Comparison of ENCODE assay signal across 27 cellular contexts in the genomic region with DNA sequence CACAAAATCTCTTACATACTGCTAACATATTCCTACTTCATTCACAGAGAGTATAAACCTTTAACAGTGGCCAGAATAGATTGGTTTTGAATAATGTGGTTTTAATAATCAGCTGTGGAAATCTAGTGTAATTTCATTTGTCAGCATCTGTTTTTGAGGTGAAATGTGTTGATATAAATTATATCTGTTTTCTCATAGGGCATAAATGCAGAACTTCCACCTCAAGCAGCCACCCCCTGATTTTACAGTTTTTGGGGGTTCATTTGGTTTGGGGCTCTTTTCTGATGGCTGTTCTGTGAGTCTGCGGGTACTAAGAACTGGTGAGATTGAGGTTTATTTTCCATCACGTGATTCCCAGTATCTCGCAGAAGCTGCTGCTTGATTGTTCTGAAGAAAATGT. TPM values are rescaled to one million over a fixed set of nuclear protein-coding genes. Genes with fewer than 3 reads are reported as not detected.
DNase-seq lines count a peak whose midpoint lies in the region; ATAC-seq lines count a peak whose summit lies in the region.
"Had no signal": no experiment of that assay in that cellular context is flagged by ENCODE, and none has a peak within 500 bp of the region (broad histone marks: within the 10 kb centered on the region; RNA-seq: fewer than 3 reads in every experiment).

No MANE protein-coding gene starts in this region.

- H3K9me3 Mint-ChIP-seq in activated naive CD8-positive, alpha-beta T cell treated with anti-CD3 and anti-CD28 coated beads, Interleukin-2, amount 50 U/mL, for 24 hours, result no peaks in the 10 kb centered on the region
- no peaks in the 10 kb centered on the region for H3K9me3 Mint-ChIP-seq in activated naive CD8-positive, alpha-beta T cell treated with anti-CD3 and anti-CD28 coated beads for 36 hours
- no peaks in the 10 kb centered on the region for H3K9me3 Mint-ChIP-seq in central memory CD8-positive, alpha-beta T cell
- H3K9me3 Mint-ChIP-seq in stimulated activated effector memory CD8-positive, alpha-beta T cell treated with anti-CD3 and anti-CD28 coated beads, Interleukin-12 subunit alpha, Interleukin-12 subunit beta, amount 100 ng/mL, for 72 hours, result no peaks in the 10 kb centered on the region
- H3K9me3 Mint-ChIP-seq: CD14-positive monocyte, H9 had no signal

- H3K4me1 Mint-ChIP-seq in activated naive CD8-positive, alpha-beta T cell treated with anti-CD3 and anti-CD28 coated beads, Interleukin-2, amount 50 U/mL, for 24 hours, result peaks cover 32% of the 10 kb centered on the region
- peaks cover 6% of the 10 kb centered on the region for H3K4me1 Mint-ChIP-seq in activated naive CD8-positive, alpha-beta T cell treated with anti-CD3 and anti-CD28 coated beads for 36 hours
- peaks cover 12% of the 10 kb centered on the region for H3K4me1 Mint-ChIP-seq in T-helper 17 cell
- peaks cover 19% of the 10 kb centered on the region for H3K4me1 Mint-ChIP-seq in central memory CD8-positive, alpha-beta T cell
- peaks cover 23% of the 10 kb centered on the region for H3K4me1 Mint-ChIP-seq in stimulated activated effector memory CD8-positive, alpha-beta T cell treated with anti-CD3 and anti-CD28 coated beads, Interleukin-12 subunit alpha, Interleukin-12 subunit beta, amount 100 ng/mL, for 72 hours

- ATAC-seq in activated naive CD8-positive, alpha-beta T cell treated with anti-CD3 and anti-CD28 coated beads, Interleukin-2, amount 50 U/mL, for 24 hours, result no peak
- no peak for ATAC-seq in T-helper 17 cell
- peak; percentile 33 for ATAC-seq in central memory CD8-positive, alpha-beta T cell (replicated peaks; ENCODE audit: extremely low read depth, poor library complexity, severe bottlenecking)
- no peak for ATAC-seq in stimulated activated effector memory CD8-positive, alpha-beta T cell treated with anti-CD3 and anti-CD28 coated beads, Interleukin-12 subunit alpha, Interleukin-12 subunit beta, amount 100 ng/mL, for 72 hours
- no peak for ATAC-seq in HG02973 (IDR thresholded peaks at IDR 0.05; ENCODE audit: unreplicated experiment)
- ATAC-seq in HG03159 (IDR thresholded peaks at IDR 0.05; ENCODE audit: unreplicated experiment), result no peak
- ATAC-seq: Right ventricle myocardium inferior had no signal

- H3K36me3 Mint-ChIP-seq in activated naive CD8-positive, alpha-beta T cell treated with anti-CD3 and anti-CD28 coated beads, Interleukin-2, amount 50 U/mL, for 24 hours (ENCODE audit: low read depth), result peaks cover 19% of the 10 kb centered on the region
- H3K36me3 Mint-ChIP-seq in activated naive CD8-positive, alpha-beta T cell treated with anti-CD3 and anti-CD28 coated beads for 36 hours, result no peaks in the 10 kb centered on the region
- peaks cover 4% of the 10 kb centered on the region for H3K36me3 Mint-ChIP-seq in T-helper 17 cell (ENCODE audit: low read depth)
- peaks cover 9% of the 10 kb centered on the region for H3K36me3 Mint-ChIP-seq in central memory CD8-positive, alpha-beta T cell (ENCODE audit: insufficient read depth)
- peaks cover 60% of the 10 kb centered on the region for H3K36me3 Mint-ChIP-seq in stimulated activated effector memory CD8-positive, alpha-beta T cell treated with anti-CD3 and anti-CD28 coated beads, Interleukin-12 subunit alpha, Interleukin-12 subunit beta, amount 100 ng/mL, for 72 hours
- H3K36me3 Mint-ChIP-seq: CD14-positive monocyte had no signal

- no peak for DNase-seq in activated naive CD8-positive, alpha-beta T cell treated with anti-CD3 and anti-CD28 coated beads, Interleukin-2, amount 50 U/mL, for 24 hours
- no peak for DNase-seq in activated naive CD8-positive, alpha-beta T cell treated with anti-CD3 and anti-CD28 coated beads for 36 hours
- no peak for DNase-seq in T-helper 17 cell
- peak in 1 of 2 donors; percentile 26 for DNase-seq in central memory CD8-positive, alpha-beta T cell (ENCODE audit: low spot score in 2 of 2)
- DNase-seq in stimulated activated effector memory CD8-positive, alpha-beta T cell treated with anti-CD3 and anti-CD28 coated beads, Interleukin-12 subunit alpha, Interleukin-12 subunit beta, amount 100 ng/mL, for 72 hours (ENCODE audit: low spot score in 2 of 2), result no peak
- DNase-seq in epidermal melanocyte (ENCODE audit: insufficient read length, low spot score), result no peak
- DNase-seq: 8988T; ACHN; BE2C; COR-L47; DMS53; GM23248; H9; KG1; MG63; NCI-H1105 treated with DMSO at 0.1 percent for 48 hours; NCI-H2029; NCI-H446 treated with DMSO at 0.1 percent for 48 hours; NCI-H526; NCI-H82; NK-92 treated with Interleukin-12 subunit alpha and Interleukin-12 subunit beta, amount 100 ng/mL, for 24 hours; PC-9; SJCRH30 had no signal

- no peaks in the 10 kb centered on the region for H3K27me3 Mint-ChIP-seq in activated naive CD8-positive, alpha-beta T cell treated with anti-CD3 and anti-CD28 coated beads, Interleukin-2, amount 50 U/mL, for 24 hours
- H3K27me3 Mint-ChIP-seq in activated naive CD8-positive, alpha-beta T cell treated with anti-CD3 and anti-CD28 coated beads for 36 hours, result no peaks in the 10 kb centered on the region
- no peaks in the 10 kb centered on the region for H3K27me3 Mint-ChIP-seq in T-helper 17 cell
- no peaks in the 10 kb centered on the region for H3K27me3 Mint-ChIP-seq in central memory CD8-positive, alpha-beta T cell

- no peaks in the 10 kb centered on the region for H3K9me3 ChIP-seq in T-helper 17 cell (ENCODE audit: control insufficient read depth, low read length, poor library complexity, severe bottlenecking)
- H3K9me3 ChIP-seq: BE2C, MG63, SJCRH30 had no signal

- H3K4me3 Mint-ChIP-seq in activated naive CD8-positive, alpha-beta T cell treated with anti-CD3 and anti-CD28 coated beads, Interleukin-2, amount 50 U/mL, for 24 hours, result no peak overlapping the region
- H3K4me3 Mint-ChIP-seq in activated naive CD8-positive, alpha-beta T cell treated with anti-CD3 and anti-CD28 coated beads for 36 hours, result no peak overlapping the region
- no peak overlapping the region for H3K4me3 Mint-ChIP-seq in T-helper 17 cell
- peak overlapping the region; percentile 31 for H3K4me3 Mint-ChIP-seq in central memory CD8-positive, alpha-beta T cell
- H3K4me3 Mint-ChIP-seq in stimulated activated effector memory CD8-positive, alpha-beta T cell treated with anti-CD3 and anti-CD28 coated beads, Interleukin-12 subunit alpha, Interleukin-12 subunit beta, amount 100 ng/mL, for 72 hours, result no peak overlapping the region
- H3K4me3 Mint-ChIP-seq: CD14-positive monocyte, H9 had no signal

- H3K27ac Mint-ChIP-seq in activated naive CD8-positive, alpha-beta T cell treated with anti-CD3 and anti-CD28 coated beads, Interleukin-2, amount 50 U/mL, for 24 hours, result peak overlapping the region; percentile 31
- H3K27ac Mint-ChIP-seq in activated naive CD8-positive, alpha-beta T cell treated with anti-CD3 and anti-CD28 coated beads for 36 hours, result no peak overlapping the region
- peak overlapping the region; percentile 100 for H3K27ac Mint-ChIP-seq in T-helper 17 cell
- H3K27ac Mint-ChIP-seq in central memory CD8-positive, alpha-beta T cell (ENCODE audit: low read depth), result peak overlapping the region; percentile 99
- H3K27ac Mint-ChIP-seq in stimulated activated effector memory CD8-positive, alpha-beta T cell treated with anti-CD3 and anti-CD28 coated beads, Interleukin-12 subunit alpha, Interleukin-12 subunit beta, amount 100 ng/mL, for 72 hours, result peak overlapping the region; percentile 97
- H3K27ac Mint-ChIP-seq: CD14-positive monocyte had no signal

RNA-seq across cellular contexts. Expression of gene EDARADD, which starts 23.2 kb away (rescaled TPM):
- 1 to 10 TPM; 1.6 TPM for total RNA-seq in activated naive CD8-positive, alpha-beta T cell treated with anti-CD3 and anti-CD28 coated beads for 36 hours
- 1 to 10 TPM in 1 of 2 donors, under 1 TPM in 1; 0.37 to 2.5 TPM for total RNA-seq in T-helper 17 cell
- total RNA-seq: PC-9 had no signal
